In genomic region chr3:14322667-14323295, GRCh38 we compare ENCODE assay signal across 1 cellular context.
TF ChIP-seq lines count a peak whose summit lies in the region.

No MANE protein-coding gene starts in this region.

TF ChIP-seq in HepG2, 621 proteins besides CTCF, POLR2A, EP300 and RAD21 (continued from another document):
- TF ChIP-seq ZNF142 (CRISPR knock-in tag; IDR thresholded peaks at IDR 0.05) (no peak), FOXP4 (CRISPR knock-in tag; IDR thresholded peaks at IDR 0.05) (peak; percentile 64), NFATC3 (CRISPR knock-in tag; IDR thresholded peaks at IDR 0.05) (no peak), EED (CRISPR knock-in tag; IDR thresholded peaks at IDR 0.05) (no peak), AGO1 (IDR thresholded peaks at IDR 0.05; ENCODE audit: low read depth, low read length, poor library complexity, severe bottlenecking) (no peak), RFX3 (CRISPR knock-in tag; IDR thresholded peaks at IDR 0.05) (no peak), MAFF (IDR thresholded peaks at IDR 0.05; ENCODE audit: low read depth, low read length) (no peak), ZNF570 (CRISPR knock-in tag; IDR thresholded peaks at IDR 0.05; ENCODE audit: borderline replicate concordance) (no peak), ZNF232 (CRISPR knock-in tag; IDR thresholded peaks at IDR 0.05; ENCODE audit: borderline replicate concordance) (0 out of 2 replicates have a peak, but pooled peaks have one; percentile 49), ZNF576 (CRISPR knock-in tag; IDR thresholded peaks at IDR 0.05) (no peak), ZNF496 (CRISPR knock-in tag; IDR thresholded peaks at IDR 0.05; ENCODE audit: insufficient replicate concordance) (no peak), MEIS2 (CRISPR knock-in tag; IDR thresholded peaks at IDR 0.05) (no peak), TFDP2 (CRISPR knock-in tag; IDR thresholded peaks at IDR 0.05) (peak; percentile 53; the same call in 1 of the 2 replicates), ATF5 (CRISPR knock-in tag; IDR thresholded peaks at IDR 0.05; ENCODE audit: low read depth) (no peak), ZNF562 (CRISPR knock-in tag; IDR thresholded peaks at IDR 0.05; ENCODE audit: borderline replicate concordance) (no peak), ZBTB8A (CRISPR knock-in tag; IDR thresholded peaks at IDR 0.05; ENCODE audit: borderline replicate concordance, low read depth) (no peak), GABPA (IDR thresholded peaks at IDR 0.05; ENCODE audit: low read depth, low read length) (no peak), GABPA (CRISPR knock-in tag; IDR thresholded peaks at IDR 0.05; ENCODE audit: low read depth) (0 out of 2 replicates have a peak, but pooled peaks have one; percentile 10), ZNF256 (CRISPR knock-in tag; conservative IDR thresholded peaks at IDR 0.05) (no peak), AKAP8 (CRISPR knock-in tag; IDR thresholded peaks at IDR 0.05) (no peak), SKI (IDR thresholded peaks at IDR 0.05; ENCODE audit: partially characterized antibody) (peak; percentile 16)
